ENCODE assay signal across 20 cellular contexts in the genomic region with DNA sequence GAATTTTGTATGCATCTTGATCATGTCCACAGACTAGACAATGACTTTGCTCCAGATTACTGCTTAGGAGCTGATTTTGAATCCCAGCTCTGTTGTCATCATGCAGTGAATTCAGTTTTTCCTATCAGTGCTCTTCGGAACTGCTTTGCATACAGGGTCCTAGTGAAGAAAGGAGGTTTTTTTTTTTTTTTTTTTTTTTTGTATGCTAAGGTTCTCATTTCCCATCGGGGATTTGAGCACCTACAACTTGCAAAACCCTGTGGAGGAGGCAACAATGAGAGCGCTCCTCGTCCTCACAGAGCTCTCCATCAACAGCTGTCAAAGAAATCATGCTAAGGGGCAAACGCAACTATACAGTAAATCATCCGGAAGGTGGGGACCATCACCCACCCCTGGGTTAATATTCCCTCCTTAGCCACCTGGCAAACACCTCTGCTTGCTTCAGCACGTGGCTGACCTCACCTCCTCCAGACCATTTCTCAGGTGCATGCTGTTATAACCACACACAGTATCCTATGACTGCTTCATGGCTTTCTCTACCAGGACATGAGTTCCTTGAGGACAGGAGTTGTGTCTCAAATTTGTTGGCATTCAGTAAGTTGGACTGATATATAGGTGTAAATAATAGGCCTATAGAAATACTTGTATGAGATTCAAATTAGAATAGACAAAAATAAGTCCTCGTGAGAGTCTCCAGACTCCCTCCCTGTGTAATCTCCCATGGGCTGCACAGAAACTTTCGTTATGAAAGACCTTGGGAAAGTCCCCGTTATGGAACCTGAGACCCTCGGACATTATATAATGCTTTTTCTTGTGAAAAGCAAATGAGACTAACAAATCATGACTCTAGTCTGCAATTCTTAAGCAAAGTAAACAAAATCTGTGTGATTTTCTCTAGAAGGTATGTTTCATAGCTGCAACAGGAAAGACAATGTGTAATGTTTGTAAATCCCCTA.
"Had no signal": no experiment of that assay in that cellular context is flagged by ENCODE, and none has a peak within 500 bp of the region (broad histone marks: within the 10 kb centered on the region; RNA-seq: fewer than 3 reads in every experiment).

No MANE protein-coding gene starts in this region.

- H3K79me2 ChIP-seq: parathyroid adenoma had no signal

- H3K4me2 ChIP-seq: smooth muscle cell had no signal

- H3K9ac ChIP-seq: parathyroid adenoma had no signal

- ATAC-seq: activated naive CD8-positive, alpha-beta T cell treated with anti-CD3 and anti-CD28 coated beads, Interleukin-2, amount 50 U/mL, for 24 hours; left colon; right lobe of liver; stimulated activated effector memory CD8-positive, alpha-beta T cell treated with anti-CD3 and anti-CD28 coated beads, Interleukin-12 subunit alpha, Interleukin-12 subunit beta, amount 100 ng/mL, for 72 hours; upper lobe of right lung had no signal

- DNase-seq: activated CD4-positive, alpha-beta T cell treated with anti-CD3 and anti-CD28 coated beads, Interleukin-2, amount 10 ng/mL, durations not matched to agents 24 days and 14 days; activated CD8-positive, alpha-beta memory T cell treated with anti-CD3 and anti-CD28 coated beads, Interleukin-2, amount 50 U/mL, for 48 hours; activated effector memory CD4-positive, alpha-beta T cell treated with Interleukin-2 at 50 U/mL for 16 hours; activated naive CD4-positive, alpha-beta T cell treated with anti-CD3 and anti-CD28 coated beads, Interleukin-2, amount 10 ng/mL, durations not matched to agents 7 days and 5 days; activated naive CD8-positive, alpha-beta T cell treated with anti-CD3 and anti-CD28 coated beads, Interleukin-2, amount 50 U/mL, for 24 hours; activated T-cell treated with anti-CD3 and anti-CD28 coated beads, Interleukin-2, amount 50 U/mL, for 48 hours; anterior cingulate cortex; erythroblast; hypothalamus; islet precursor cell; left colon; right lobe of liver; stimulated activated CD4-positive, alpha-beta T cell treated with anti-CD3 and anti-CD28 coated beads, Interleukin-4, amount 100 ng/mL, for 24 hours; upper lobe of right lung had no signal

- H3K27me3 ChIP-seq: right lobe of liver, upper lobe of right lung had no signal

- H3K27ac ChIP-seq: coronary artery, parathyroid adenoma, right lobe of liver, thoracic aorta, upper lobe of right lung had no signal

- H3K4me3 ChIP-seq: coronary artery, lung, right lobe of liver, smooth muscle cell, thoracic aorta, upper lobe of right lung had no signal

- H3K36me3 ChIP-seq: right lobe of liver, thoracic aorta, upper lobe of right lung had no signal

- H3K4me1 ChIP-seq: parathyroid adenoma, right lobe of liver, upper lobe of right lung had no signal

- H3K9me3 ChIP-seq: right lobe of liver, thoracic aorta, upper lobe of right lung had no signal
